1 cellular context compared by ENCODE assay signal in genomic region chr13:109795021-109795420, GRCh38.
TF ChIP-seq lines count a peak whose summit lies in the region.

No MANE protein-coding gene starts in this region.

TF ChIP-seq in IMR-90, 13 proteins besides CTCF, POLR2A, EP300 and RAD21 (continued from another document):
- TF ChIP-seq USF2 (IDR thresholded peaks at IDR 0.05; ENCODE audit: low read depth, low read length) (no peak), CEBPB (IDR thresholded peaks at IDR 0.05; ENCODE audit: low read depth, low read length) (0 out of 2 replicates have a peak, but pooled peaks have one; percentile 3), SMC3 (IDR thresholded peaks at IDR 0.05; ENCODE audit: low read depth, low read length) (no peak), MAFK (IDR thresholded peaks at IDR 0.05; ENCODE audit: low read depth, low read length) (no peak)
